Comparison of ENCODE assay signal across 18 cellular contexts in genomic region chr6:46191961-46192360, GRCh38. TPM values are rescaled to one million over a fixed set of nuclear protein-coding genes. Genes with fewer than 3 reads are reported as not detected.
DNase-seq lines count a peak whose midpoint lies in the region; ATAC-seq, FAIRE-seq and TF ChIP-seq lines count a peak whose summit lies in the region.
"Had no signal": no experiment of that assay in that cellular context is flagged by ENCODE, and none has a peak within 500 bp of the region (broad histone marks: within the 10 kb centered on the region; RNA-seq: fewer than 3 reads in every experiment).

No MANE protein-coding gene starts in this region.

- peaks cover 3% of the 10 kb centered on the region for H3K27me3 ChIP-seq in mammary epithelial cell (ENCODE audit: insufficient read depth, low read length)
- H3K27me3 ChIP-seq: uterus had no signal

- peak overlapping the region; percentile 28 for H2AFZ ChIP-seq in mammary epithelial cell (ENCODE audit: low read depth, low read length)

- no peak overlapping the region for H3K9ac ChIP-seq in mammary epithelial cell (ENCODE audit: insufficient read depth, low read length)

- no peak overlapping the region for H3K4me2 ChIP-seq in mammary epithelial cell (ENCODE audit: insufficient read depth, low read depth, low read length)

- no peaks in the 10 kb centered on the region for H3K36me3 ChIP-seq in mammary epithelial cell (ENCODE audit: insufficient read depth, low read length)
- H3K36me3 ChIP-seq: uterus had no signal

- no peak for ATAC-seq in GM18505 (IDR thresholded peaks at IDR 0.05; ENCODE audit: unreplicated experiment)
- ATAC-seq: WTC11 had no signal

- no peaks in the 10 kb centered on the region for H4K20me1 ChIP-seq in mammary epithelial cell (ENCODE audit: insufficient read depth, low read length)

- CTCF ChIA-PET in mammary epithelial cell (lab: Charles Lee; ENCODE audit: low non-redundant PET) = no interaction called here

- in situ Hi-C loops in mammary epithelial cell (cut with MboI; ENCODE audit: low sequenced_read_pairs in 2 of 2) = no loop called here

- no peaks in the 10 kb centered on the region for H3K9me3 ChIP-seq in mammary epithelial cell (replicated peaks; ENCODE audit: insufficient read depth, low read length)
- H3K9me3 ChIP-seq: uterus had no signal

- dilution Hi-C loops in mammary epithelial cell (cut with HindIII; ENCODE audit: low sequenced_read_pairs) = no loop called here

- no peak overlapping the region for H3K27ac ChIP-seq in mammary epithelial cell (ENCODE audit: insufficient read depth, low read depth, low read length)
- H3K27ac ChIP-seq: uterus had no signal

- H3K4me1 ChIP-seq in mammary epithelial cell (ENCODE audit: insufficient read depth, low read length) = peaks cover 5% of the 10 kb centered on the region
- H3K4me1 ChIP-seq: uterus had no signal

- TF ChIP-seq CTCF in mammary epithelial cell (conservative IDR thresholded peaks at IDR 0.05 in 1 of 2, IDR thresholded peaks at IDR 0.05 in 1 of 2; ENCODE audit: extremely low read depth in 1 of 2, insufficient read depth in 1 of 2, low read depth in 1 of 2, low read length in 2 of 2) = no peak

- 0% methylated on average over 1 of the region's 1 CpG for WGBS in mammary epithelial cell (ENCODE audit: low coverage, missing lambda C conversion rate)

- intact Hi-C loops in mammary epithelial cell (cut with micrococcal nuclease) = no loop called here

- no peak for FAIRE-seq in GM19239 (lab: Jason Lieb, UNC)

- no peaks in the 10 kb centered on the region for H3K79me2 ChIP-seq in mammary epithelial cell (ENCODE audit: insufficient read depth, low read length)

- no peak for TF ChIP-seq POLR2A in GM18505 (IDR thresholded peaks at IDR 0.05; ENCODE audit: borderline replicate concordance, extremely low read depth, insufficient read depth, insufficient read length)

- DNase-seq in AG08396 (ENCODE audit: low spot score) = peak; percentile 60
- DNase-seq in LHCN-M2 (ENCODE audit: low read depth) = peak; percentile 97
- DNase-seq in mammary epithelial cell = peak; percentile 85
- peak; percentile 79 for DNase-seq in kidney glomerular epithelial cell (lab: John Stamatoyannopoulos, UW)
- no peak for DNase-seq in hypothalamus (lab: John Stamatoyannopoulos, UW)
- DNase-seq in stimulated activated CD4-positive, alpha-beta T cell treated with anti-CD3 and anti-CD28 coated beads, Interleukin-1b, Interleukin-23, amount 100 ng/mL, for 48 hours = no peak
- no peak for DNase-seq in GM19239 (ENCODE audit: insufficient read length, low spot score)
- DNase-seq: activated CD8-positive, alpha-beta memory T cell treated with anti-CD3 and anti-CD28 coated beads, Interleukin-2, amount 50 U/mL, for 48 hours; effector memory CD4-positive, alpha-beta T cell; NCI-H1694; NCI-H748 treated with DMSO at 0.1 percent for 48 hours; nucleus accumbens; stimulated activated CD4-positive, alpha-beta T cell treated with anti-CD3 and anti-CD28 coated beads, Interleukin-15, amount 100 ng/mL, for 24 hours; stimulated activated CD8-positive, alpha-beta memory T cell treated with anti-CD3 and anti-CD28 coated beads, Interleukin-4, amount 100 ng/mL, for 48 hours; uterus had no signal

- no TSS peak for BruUV-seq in mammary epithelial cell (replicated peaks; lab: Mats Ljungman, UMichigan)

- H3K4me3 ChIP-seq in mammary epithelial cell (replicated peaks in 1 of 3; ENCODE audit: insufficient read depth in 1 of 3, low read depth in 2 of 3, low read length in 3 of 3) = no peak overlapping the region
- H3K4me3 ChIP-seq: uterus had no signal

RNA-seq across cellular contexts. Expression of gene ENPP5, which starts 21.2 kb away (rescaled TPM):
- total RNA-seq in LHCN-M2 (2014; rRNA removed) = 1.3 and 2.2 TPM in 2 replicates
- polyA plus RNA-seq in LHCN-M2 (2012) = 0.56 TPM
- total RNA-seq in mammary epithelial cell = 10 to 100 TPM in 1 of 2 donors, 1 to 10 TPM in 1; 2.9 to 27.0 TPM
- 0.71 TPM for polyA plus RNA-seq in mammary epithelial cell
- 0.98 TPM for polyA minus RNA-seq in mammary epithelial cell
- polyA plus RNA-seq: AG04450 had no signal

Comparison
In these comparisons a context has a peak if more than half of its experiments do, and no peak if none do; other contexts are left out.
1. DNase-seq: peak in AG08396 (single experiment), LHCN-M2 (single experiment), mammary epithelial cell (single experiment) and kidney glomerular epithelial cell (single experiment); none in hypothalamus (0 of 51), stimulated activated CD4-positive, alpha-beta T cell treated with anti-CD3 and anti-CD28 coated beads, Interleukin-1b, Interleukin-23, amount 100 ng/mL, for 48 hours (single experiment) and GM19239 (single experiment).